Comparison of ENCODE assay signal across 14 cellular contexts in the genomic region with DNA sequence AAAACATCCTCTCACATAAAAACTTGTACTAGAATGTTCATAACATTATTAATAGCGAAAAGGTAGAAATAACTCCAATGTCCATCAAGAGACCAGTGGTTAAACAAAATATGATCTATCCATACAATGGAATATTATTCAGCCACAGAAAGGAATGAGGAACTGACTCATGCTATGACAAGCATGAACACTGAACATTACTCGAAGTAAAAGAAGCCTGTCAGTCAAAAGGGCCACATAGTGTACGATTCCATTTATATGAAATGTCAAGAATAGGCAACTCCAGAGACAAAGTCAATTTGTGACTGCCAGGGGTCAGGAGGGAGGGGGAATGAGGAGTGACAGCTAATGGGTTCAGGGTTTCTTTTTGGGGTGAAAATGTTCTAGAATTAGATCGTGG. TPM values are rescaled to one million over a fixed set of nuclear protein-coding genes. Genes with fewer than 3 reads are reported as not detected.
DNase-seq lines count a peak whose midpoint lies in the region; ATAC-seq and TF ChIP-seq lines count a peak whose summit lies in the region.
"Had no signal": no experiment of that assay in that cellular context is flagged by ENCODE, and none has a peak within 500 bp of the region (broad histone marks: within the 10 kb centered on the region; RNA-seq: fewer than 3 reads in every experiment).

No MANE protein-coding gene starts in this region.

- peaks cover 68% of the 10 kb centered on the region for H3K4me1 Mint-ChIP-seq in activated naive CD4-positive, alpha-beta T cell treated with anti-CD3 and anti-CD28 coated beads, Interleukin-2, amount 10 ng/mL, durations not matched to agents 7 days and 5 days

- no peaks in the 10 kb centered on the region for H3K9me3 Mint-ChIP-seq in activated naive CD4-positive, alpha-beta T cell treated with anti-CD3 and anti-CD28 coated beads, Interleukin-2, amount 10 ng/mL, durations not matched to agents 7 days and 5 days
- H3K9me3 Mint-ChIP-seq: GM23338; stimulated activated memory B cell treated with anti-CD40 and anti-IgM and Interleukin-4, amounts not matched to agents 10 μg/mL and 1 μg/mL and 100 μg/mL, for 72 hours had no signal

- no peak for TF ChIP-seq CTCF in Panc1 (IDR thresholded peaks at IDR 0.05)
- TF ChIP-seq CTCF in epithelial cell of esophagus (IDR thresholded peaks at IDR 0.05; ENCODE audit: insufficient read depth, low read depth, low read length, missing control alignments) = no peak
- TF ChIP-seq CTCF in gastrocnemius medialis (IDR thresholded peaks at IDR 0.05 in 4 of 5, conservative IDR thresholded peaks at IDR 0.05 in 1 of 5) = no peak

- CTCF ChIA-PET in activated naive CD4-positive, alpha-beta T cell treated with anti-CD3 and anti-CD28 coated beads, Interleukin-2, amount 10 ng/mL, durations not matched to agents 7 days and 5 days (lab: Charles Lee) = interaction anchor here (1.1 kb wide), 1 partner anchor 21 kb away, joined by 3 read pairs; no protein-coding TSS in a partner anchor
- CTCF ChIA-PET in Panc1 (lab: Charles Lee) = no interaction called here

- in situ Hi-C loops in Panc1 (cut with HindIII; ENCODE audit: low pct_unique_long_range_greater_than_20kb, low sequenced_read_pairs) = no loop called here
- in situ Hi-C loops in gastrocnemius medialis (cut with MboI; ENCODE audit: low sequenced_read_pairs in 4 of 4) = loop anchor here in 2 of 4 donors (10.0 to 25.0 kb wide), 3 partner anchors 97 to 297 kb away; partner anchors contain the start of gene DYRK1A (in 1 of the 2)

- intact Hi-C loops in Panc1 (cut with micrococcal nuclease; ENCODE audit: unreplicated experiment) (loop anchor here (5.0 kb wide), 1 partner anchor 102 kb away; the partner anchor contains the start of gene DYRK1A), gastrocnemius medialis (cut with DNase I; ENCODE audit: low total_unique reads) (no loop called here)

- H3K9me3 ChIP-seq in Panc1 (ENCODE audit: control insufficient read depth, insufficient read depth, low read depth, low read length) (no peaks in the 10 kb centered on the region), gastrocnemius medialis (no peaks in the 10 kb centered on the region)
- H3K9me3 ChIP-seq: breast epithelium had no signal

- H3K36me3 ChIP-seq in Panc1 (ENCODE audit: control insufficient read depth, insufficient read depth, low read length) = peaks cover 2% of the 10 kb centered on the region; the same call in 1 of the 2 replicates
- no peaks in the 10 kb centered on the region for H3K36me3 ChIP-seq in gastrocnemius medialis
- H3K36me3 ChIP-seq: breast epithelium had no signal

- H3K4me3 ChIP-seq in Panc1 (ENCODE audit: low read depth in 2 of 2, low read length in 2 of 2) (no peak overlapping the region), epithelial cell of esophagus (ENCODE audit: low read length) (no peak overlapping the region), gastrocnemius medialis (no peak overlapping the region)
- H3K4me3 ChIP-seq: breast epithelium had no signal

- peaks cover 27% of the 10 kb centered on the region for H3K4me1 ChIP-seq in Panc1 (ENCODE audit: control insufficient read depth, insufficient read depth, low read length)
- H3K4me1 ChIP-seq in gastrocnemius medialis = peaks cover 39 to 41% of the 10 kb centered on the region in 2 donors

- H3K27ac Mint-ChIP-seq in activated naive CD4-positive, alpha-beta T cell treated with anti-CD3 and anti-CD28 coated beads, Interleukin-2, amount 10 ng/mL, durations not matched to agents 7 days and 5 days = peak overlapping the region; percentile 62
- H3K27ac Mint-ChIP-seq: GM23338; progenitor cell of endocrine pancreas; stimulated activated memory B cell treated with anti-CD40 and anti-IgM and Interleukin-4, amounts not matched to agents 10 μg/mL and 1 μg/mL and 100 μg/mL, for 72 hours had no signal

- peak overlapping the region; percentile 31 for H3K4me3 Mint-ChIP-seq in activated naive CD4-positive, alpha-beta T cell treated with anti-CD3 and anti-CD28 coated beads, Interleukin-2, amount 10 ng/mL, durations not matched to agents 7 days and 5 days

- no peaks in the 10 kb centered on the region for H3K27me3 Mint-ChIP-seq in activated naive CD4-positive, alpha-beta T cell treated with anti-CD3 and anti-CD28 coated beads, Interleukin-2, amount 10 ng/mL, durations not matched to agents 7 days and 5 days
- H3K27me3 Mint-ChIP-seq: progenitor cell of endocrine pancreas; stimulated activated memory B cell treated with anti-CD40 and anti-IgM and Interleukin-4, amounts not matched to agents 10 μg/mL and 1 μg/mL and 100 μg/mL, for 72 hours had no signal

- BruUV-seq in Panc1 (replicated peaks; lab: Mats Ljungman, UMichigan) = no TSS peak

- H3K27ac ChIP-seq in Panc1 (ENCODE audit: low read length) (peak overlapping the region; percentile 10; the same call in 1 of the 2 replicates), gastrocnemius medialis (peak overlapping the region; percentile 44 to 96 (median 66))
- H3K27ac ChIP-seq: breast epithelium had no signal

- no peak for DNase-seq in activated naive CD4-positive, alpha-beta T cell treated with anti-CD3 and anti-CD28 coated beads, Interleukin-2, amount 10 ng/mL, durations not matched to agents 7 days and 5 days
- DNase-seq in activated naive CD4-positive, alpha-beta T cell treated with Interleukin-2 at 50 U/mL for 16 hours = no peak
- DNase-seq in Panc1 (ENCODE audit: low read depth, low spot score) = no peak
- DNase-seq in epithelial cell of esophagus (ENCODE audit: low read depth) = peak; percentile 44
- DNase-seq in gastrocnemius medialis = no peak
- DNase-seq in AG08396 (ENCODE audit: low spot score) = no peak
- DNase-seq: NCI-H1092 treated with DMSO at 0.1 percent for 48 hours, NCI-H345 had no signal

- POLR2A ChIA-PET in Panc1 (lab: Charles Lee) = interaction anchor here (0.6 kb wide), 1 partner anchor 232 kb away, joined by 3 read pairs; no protein-coding TSS in a partner anchor

- H3K27me3 ChIP-seq in Panc1 (ENCODE audit: control insufficient read depth, insufficient read depth, low read length) (no peaks in the 10 kb centered on the region), gastrocnemius medialis (no peaks in the 10 kb centered on the region)
- H3K27me3 ChIP-seq: breast epithelium had no signal

- no peak for ATAC-seq in Panc1
- no peak for ATAC-seq in gastrocnemius medialis
- ATAC-seq in GM19467 (IDR thresholded peaks at IDR 0.05; ENCODE audit: unreplicated experiment) = no peak
- ATAC-seq in GM19351 (IDR thresholded peaks at IDR 0.05; ENCODE audit: unreplicated experiment) = no peak
- ATAC-seq: GM23338; stimulated activated memory B cell treated with anti-CD40 and anti-IgM and Interleukin-4, amounts not matched to agents 10 μg/mL and 1 μg/mL and 100 μg/mL, for 72 hours had no signal

- TF ChIP-seq POLR2A in gastrocnemius medialis (IDR thresholded peaks at IDR 0.05) = no peak

- peaks cover 46% of the 10 kb centered on the region for H3K36me3 Mint-ChIP-seq in activated naive CD4-positive, alpha-beta T cell treated with anti-CD3 and anti-CD28 coated beads, Interleukin-2, amount 10 ng/mL, durations not matched to agents 7 days and 5 days
- H3K36me3 Mint-ChIP-seq: stimulated activated memory B cell treated with anti-CD40 and anti-IgM and Interleukin-4, amounts not matched to agents 10 μg/mL and 1 μg/mL and 100 μg/mL, for 72 hours had no signal

RNA-seq across cellular contexts. Expression of gene VPS26C, which starts 2.3 kb away (rescaled TPM):
- total RNA-seq in Panc1 (2021; ENCODE audit: unreplicated experiment) = 47.4 TPM
- polyA plus RNA-seq in Panc1 (2012; ENCODE audit: insufficient read length) = 33.8 TPM
- 10 to 100 TPM; 57.6 to 82.7 (median 75.4) TPM for total RNA-seq in gastrocnemius medialis
